In genomic region chr3:61927332-61927731, GRCh38 we compare ENCODE assay signal across 10 cellular contexts.
A peak's percentile ranks its signal among the peaks of the same experiment; 100 is the strongest.
DNase-seq lines count a peak whose midpoint lies in the region; ATAC-seq and TF ChIP-seq lines count a peak whose summit lies in the region.
"Had no signal": no experiment of that assay in that cellular context is flagged by ENCODE, and none has a peak within 500 bp of the region (broad histone marks: within the 10 kb centered on the region; RNA-seq: fewer than 3 reads in every experiment).

No MANE protein-coding gene starts in this region.

- H3K36me3 ChIP-seq in BLaER1 treated with 17β-estradiol and CSF1 and Interleukin-3, amounts not matched to agents 10 nM and 100 nM = no peaks in the 10 kb centered on the region
- H3K36me3 ChIP-seq in psoas muscle (ENCODE audit: insufficient read depth in 1 of 2, low read depth in 1 of 2) = no peaks in the 10 kb centered on the region

- intact Hi-C loops in cardiac septum (cut with DNase I) = loop anchor here (5.0 to 10.0 kb wide), 3 partner anchors 230 to 365 kb away; partner anchors contain the start of gene PTPRG
- intact Hi-C loops in psoas muscle (cut with DNase I) = loop anchor here in 1 of 2 donors (10.0 kb wide), 1 partner anchor 363 kb away; the partner anchor contains the start of gene PTPRG

- H3K4me1 ChIP-seq in BLaER1 treated with 17β-estradiol and CSF1 and Interleukin-3, amounts not matched to agents 10 nM and 100 nM = peaks cover 27 to 47% (median 37%) of the 10 kb centered on the region in 10 experiments
- H3K4me1 ChIP-seq in psoas muscle = peaks cover 64% of the 10 kb centered on the region

- no peaks in the 10 kb centered on the region; a peak in 1 of 22 replicates for H3K27me3 ChIP-seq in BLaER1 treated with 17β-estradiol and CSF1 and Interleukin-3, amounts not matched to agents 10 nM and 100 nM
- no peaks in the 10 kb centered on the region for H3K27me3 ChIP-seq in psoas muscle (ENCODE audit: insufficient read depth in 3 of 3, low read length in 2 of 3)

- peaks cover 0 to 12% (median 0%) of the 10 kb centered on the region in 11 experiments; a peak in 4 of 22 replicates for H4K20me1 ChIP-seq in BLaER1 treated with 17β-estradiol and CSF1 and Interleukin-3, amounts not matched to agents 10 nM and 100 nM

- no peak overlapping the region for H3K27ac ChIP-seq in BLaER1 treated with 17β-estradiol and CSF1 and Interleukin-3, amounts not matched to agents 10 nM and 100 nM
- H3K27ac ChIP-seq in psoas muscle = peak overlapping the region; percentile 90

- WGBS in psoas muscle, 3 donors = 5 to 7% (median 6%) methylated on average over 3 of the region's 3 CpGs

- TF ChIP-seq CTCF in astrocyte of the cerebellum (IDR thresholded peaks at IDR 0.05; ENCODE audit: low read depth, low read length, missing control alignments) = no peak
- no peak for TF ChIP-seq CTCF in psoas muscle (IDR thresholded peaks at IDR 0.05)

- H3K9me3 ChIP-seq in BLaER1 treated with 17β-estradiol and CSF1 and Interleukin-3, amounts not matched to agents 10 nM and 100 nM (replicated peaks in 1 of 11) = peaks cover 0 to 17% (median 4%) of the 10 kb centered on the region in 11 experiments; a peak in 7 of 22 replicates
- no peaks in the 10 kb centered on the region for H3K9me3 ChIP-seq in psoas muscle

- DNase-seq in astrocyte of the cerebellum (ENCODE audit: low read depth) = peak; percentile 99
- DNase-seq in cardiac septum (ENCODE audit: low spot score) = peak; percentile 87
- peak; percentile 76 to 80 for DNase-seq in psoas muscle
- DNase-seq in DMS53 treated with DMSO at 0.1 percent for 48 hours (lab: John Stamatoyannopoulos, UW; ENCODE audit: unreplicated experiment) = no peak
- DNase-seq in kidney glomerular epithelial cell (lab: John Stamatoyannopoulos, UW) = no peak
- DNase-seq in stimulated activated naive CD4-positive, alpha-beta T cell (lab: John Stamatoyannopoulos, UW) = no peak
- DNase-seq: stimulated activated CD8-positive, alpha-beta memory T cell treated with anti-CD3 and anti-CD28 coated beads, Interleukin-4, amount 100 ng/mL, for 48 hours had no signal

- in situ Hi-C loops in astrocyte of the cerebellum (cut with HindIII; ENCODE audit: low sequenced_read_pairs) = no loop called here

- peak overlapping the region; percentile 4 to 70 (median 19); a peak in 17 of 22 replicates for H3K4me2 ChIP-seq in BLaER1 treated with 17β-estradiol and CSF1 and Interleukin-3, amounts not matched to agents 10 nM and 100 nM

- ATAC-seq in psoas muscle (peak; percentile 65 to 75 (median 69)), HG03457 (IDR thresholded peaks at IDR 0.05; ENCODE audit: unreplicated experiment) (no peak)
- ATAC-seq: K562 had no signal

- no peak overlapping the region for H3K4me3 ChIP-seq in BLaER1 treated with 17β-estradiol and CSF1 and Interleukin-3, amounts not matched to agents 10 nM and 100 nM
- no peak overlapping the region for H3K4me3 ChIP-seq in astrocyte of the cerebellum (ENCODE audit: low read depth, low read length)
- H3K4me3 ChIP-seq in psoas muscle = peak overlapping the region; percentile 50
- H3K4me3 ChIP-seq: K562 had no signal

- H3K9ac ChIP-seq in BLaER1 treated with 17β-estradiol and CSF1 and Interleukin-3, amounts not matched to agents 10 nM and 100 nM = no peak overlapping the region

Comparison
In these comparisons a context has a peak if more than half of its experiments do, and no peak if none do; other contexts are left out.
1. DNase-seq: peak in astrocyte of the cerebellum (single experiment), cardiac septum (single experiment) and psoas muscle (2 of 2); none in DMS53 treated with DMSO at 0.1 percent for 48 hours (single experiment), kidney glomerular epithelial cell (single experiment) and stimulated activated naive CD4-positive, alpha-beta T cell (0 of 6).